In the genomic region with DNA sequence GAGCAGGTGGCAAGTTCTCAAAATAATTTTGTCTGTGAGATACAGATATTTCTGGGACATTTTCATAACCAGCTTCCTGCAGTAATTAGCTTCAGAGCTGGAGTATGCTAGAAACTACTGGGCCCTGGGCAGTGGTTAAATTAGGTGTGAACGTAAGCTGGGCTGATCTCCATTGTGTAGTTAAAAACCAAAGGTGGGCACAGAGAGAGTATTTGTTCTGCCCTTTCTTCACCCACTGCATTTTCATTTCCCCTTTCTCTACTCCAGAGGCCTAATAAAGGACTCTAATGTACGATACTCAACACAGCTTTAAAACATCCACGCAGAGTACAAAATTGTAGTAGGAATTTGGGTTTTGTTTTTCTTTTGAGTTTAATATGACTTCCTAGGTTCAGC, we compare ENCODE assay signal across 8 cellular contexts.
DNase-seq lines count a peak whose midpoint lies in the region; ATAC-seq and TF ChIP-seq lines count a peak whose summit lies in the region.

No MANE protein-coding gene starts in this region.

- CTCF ChIA-PET in HEK293T (lab: Yijun Ruan, JAX) = interaction anchor here (1.0 to 1.8 kb wide), 2 partner anchors 11 to 85 kb away, joined by 3 to 13 read pairs; no protein-coding TSS in a partner anchor

- ATAC-seq in GM19463 (IDR thresholded peaks at IDR 0.05; ENCODE audit: unreplicated experiment) (peak; percentile 90), HG03159 (IDR thresholded peaks at IDR 0.05; ENCODE audit: unreplicated experiment) (peak; percentile 85)
- ATAC-seq in stimulated activated memory B cell treated with anti-CD40 and anti-IgM and Interleukin-4, amounts not matched to agents 10 μg/mL and 1 μg/mL and 100 μg/mL, for 72 hours = peak; percentile 96

- peak overlapping the region; percentile 77 to 83 for H3K27ac ChIP-seq in coronary artery

- no peaks in the 10 kb centered on the region for H3K36me3 Mint-ChIP-seq in stimulated activated memory B cell treated with anti-CD40 and anti-IgM and Interleukin-4, amounts not matched to agents 10 μg/mL and 1 μg/mL and 100 μg/mL, for 72 hours

- DNase-seq in coronary artery (ENCODE audit: low spot score) (no peak), HEK293T (ENCODE audit: extremely low spot score) (no peak), SKM-1 treated with dmso at 0.1 percent for 144 hours (lab: John Stamatoyannopoulos, UW; ENCODE audit: unreplicated experiment) (no peak), GDM1 (lab: John Stamatoyannopoulos, UW) (no peak), T-helper 9 cell (no peak)

- no peak overlapping the region for H3K27ac Mint-ChIP-seq in stimulated activated memory B cell treated with anti-CD40 and anti-IgM and Interleukin-4, amounts not matched to agents 10 μg/mL and 1 μg/mL and 100 μg/mL, for 72 hours

- H3K27me3 Mint-ChIP-seq in stimulated activated memory B cell treated with anti-CD40 and anti-IgM and Interleukin-4, amounts not matched to agents 10 μg/mL and 1 μg/mL and 100 μg/mL, for 72 hours = no peaks in the 10 kb centered on the region

- POLR2A ChIA-PET in HEK293T (lab: Yijun Ruan, JAX) = interaction anchor here (1.1 to 2.2 kb wide), 2 partner anchors 61 to 94 kb away, joined by 4 to 10 read pairs; no protein-coding TSS in a partner anchor

- H3K9me3 Mint-ChIP-seq in stimulated activated memory B cell treated with anti-CD40 and anti-IgM and Interleukin-4, amounts not matched to agents 10 μg/mL and 1 μg/mL and 100 μg/mL, for 72 hours = no peaks in the 10 kb centered on the region

- H3K4me3 Mint-ChIP-seq in stimulated activated memory B cell treated with anti-CD40 and anti-IgM and Interleukin-4, amounts not matched to agents 10 μg/mL and 1 μg/mL and 100 μg/mL, for 72 hours = no peak overlapping the region

- no peak for TF ChIP-seq CTCF in coronary artery (IDR thresholded peaks at IDR 0.05)

- peaks cover 16% of the 10 kb centered on the region for H3K4me1 Mint-ChIP-seq in stimulated activated memory B cell treated with anti-CD40 and anti-IgM and Interleukin-4, amounts not matched to agents 10 μg/mL and 1 μg/mL and 100 μg/mL, for 72 hours

- H3K4me3 ChIP-seq in coronary artery = peak overlapping the region; percentile 43

TF ChIP-seq in HEK293T, 16 proteins besides CTCF, POLR2A, EP300 and RAD21:
- no peak for TF ChIP-seq LEF1 (IDR thresholded peaks at IDR 0.05; ENCODE audit: borderline replicate concordance)
- TF ChIP-seq ZNF384 (IDR thresholded peaks at IDR 0.05) = no peak
TF ChIP-seq in HEK293T: peak in this region for 0.
